Comparison of ENCODE assay signal across 8 cellular contexts in the genomic region with DNA sequence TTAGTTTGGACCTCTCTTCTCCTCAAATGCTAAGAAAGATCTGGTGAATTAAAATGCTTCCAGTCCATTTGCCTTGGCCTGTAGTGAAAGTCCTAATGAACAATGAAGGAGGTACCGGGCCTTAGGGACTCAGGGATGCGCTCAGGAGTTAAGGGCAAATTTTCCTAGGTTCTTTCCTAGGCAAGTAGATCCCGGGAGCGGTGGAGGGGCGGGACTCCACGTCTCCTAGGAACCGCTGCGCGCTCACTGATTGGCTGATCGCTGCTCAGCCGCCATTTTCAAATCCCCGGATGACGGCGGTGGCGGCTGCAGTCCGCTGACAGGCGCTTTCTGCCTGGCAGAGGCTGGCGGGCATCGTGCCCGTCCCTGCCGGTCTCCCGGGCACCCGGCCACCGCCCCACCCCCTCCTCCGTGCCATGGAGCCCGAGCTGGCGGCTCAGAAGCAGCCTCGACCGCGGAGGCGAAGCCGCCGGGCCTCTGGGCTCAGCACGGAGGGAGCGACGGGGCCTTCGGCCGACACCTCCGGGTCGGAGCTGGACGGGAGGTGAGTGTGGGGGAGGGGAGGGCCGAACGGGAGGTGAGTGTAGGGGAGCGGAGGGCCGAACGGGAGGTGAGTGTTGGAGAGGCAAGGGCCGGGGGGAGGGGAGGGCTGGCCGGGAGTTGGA. TPM values are rescaled to one million over a fixed set of nuclear protein-coding genes. Genes with fewer than 3 reads are reported as not detected.
A peak's percentile ranks its signal among the peaks of the same experiment; 100 is the strongest.
DNase-seq lines count a peak whose midpoint lies in the region; ATAC-seq, FAIRE-seq and TF ChIP-seq lines count a peak whose summit lies in the region.

A gene with protein sequence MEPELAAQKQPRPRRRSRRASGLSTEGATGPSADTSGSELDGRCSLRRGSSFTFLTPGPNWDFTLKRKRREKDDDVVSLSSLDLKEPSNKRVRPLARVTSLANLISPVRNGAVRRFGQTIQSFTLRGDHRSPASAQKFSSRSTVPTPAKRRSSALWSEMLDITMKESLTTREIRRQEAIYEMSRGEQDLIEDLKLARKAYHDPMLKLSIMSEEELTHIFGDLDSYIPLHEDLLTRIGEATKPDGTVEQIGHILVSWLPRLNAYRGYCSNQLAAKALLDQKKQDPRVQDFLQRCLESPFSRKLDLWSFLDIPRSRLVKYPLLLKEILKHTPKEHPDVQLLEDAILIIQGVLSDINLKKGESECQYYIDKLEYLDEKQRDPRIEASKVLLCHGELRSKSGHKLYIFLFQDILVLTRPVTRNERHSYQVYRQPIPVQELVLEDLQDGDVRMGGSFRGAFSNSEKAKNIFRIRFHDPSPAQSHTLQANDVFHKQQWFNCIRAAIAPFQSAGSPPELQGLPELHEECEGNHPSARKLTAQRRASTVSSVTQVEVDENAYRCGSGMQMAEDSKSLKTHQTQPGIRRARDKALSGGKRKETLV (plus strand): TSS at position 281 of the 665 bp plus-strand sequence. CDS start 136 bp downstream, at position 417.

- peak; percentile 85 for FAIRE-seq in GM12892 (lab: Jason Lieb, UNC)

- under 1% methylated on average over 35 of the region's 48 CpGs for WGBS in prostate gland
- under 1% methylated on average over 48 of the region's 48 CpGs for WGBS in urinary bladder

- peak; percentile 99 for ATAC-seq in HG02759 (IDR thresholded peaks at IDR 0.05; ENCODE audit: unreplicated experiment)
- ATAC-seq in left ventricle myocardium superior, result peak; percentile 99

- H3K27me3 ChIP-seq in prostate gland (replicated peaks; ENCODE audit: insufficient read depth), result no peaks in the 10 kb centered on the region

- no peaks in the 10 kb centered on the region for H3K4me1 ChIP-seq in prostate gland (replicated peaks)
- H3K4me1 ChIP-seq in urinary bladder (ENCODE audit: insufficient read depth), result no peaks in the 10 kb centered on the region

- H3K27ac ChIP-seq in prostate gland (peak within 1 kb of the TSS; percentile 28 to 72), urinary bladder (ENCODE audit: low read depth) (no peak within 1 kb of the TSS)

- no peak for TF ChIP-seq CTCF in prostate gland (IDR thresholded peaks at IDR 0.05)

- DNase-seq in GM12892 (ENCODE audit: insufficient read length), result peak; percentile 80
- peak; percentile 71 for DNase-seq in NCI-H128 (lab: John Stamatoyannopoulos, UW; ENCODE audit: unreplicated experiment)
- peak; percentile 30 to 84 (median 49) for DNase-seq in T-helper 1 cell
- peak; percentile 65 for DNase-seq in amniotic stem cell (lab: John Stamatoyannopoulos, UW)
- peak; percentile 93 for DNase-seq in left ventricle myocardium superior
- DNase-seq in prostate gland (ENCODE audit: low spot score), result peak; percentile 88

- intact Hi-C loops in left ventricle myocardium superior (cut with micrococcal nuclease) (no loop called here), prostate gland (cut with DNase I) (no loop called here)

- H3K9me3 ChIP-seq in prostate gland, result no peaks in the 10 kb centered on the region

- peak within 1 kb of the TSS; percentile 70 for H3K4me3 ChIP-seq in prostate gland
- peak within 1 kb of the TSS; percentile 93 for H3K4me3 ChIP-seq in urinary bladder (ENCODE audit: low read depth, low read length)

- H3K36me3 ChIP-seq in prostate gland (no peaks in the 10 kb centered on the region), urinary bladder (ENCODE audit: insufficient read depth) (no peaks in the 10 kb centered on the region)

- TF ChIP-seq POLR2A in GM12892 (IDR thresholded peaks at IDR 0.05; ENCODE audit: low read depth, low read length), result peak; percentile 60; the same call in 1 of the 2 replicates
- TF ChIP-seq POLR2A in prostate gland (IDR thresholded peaks at IDR 0.05), result peak; percentile 41

RNA-seq across cellular contexts. Expression of the gene that starts here (rescaled TPM):
- polyA plus RNA-seq in GM12892 (2012; ENCODE audit: missing spikeins), result 12.0 TPM
- total RNA-seq in left ventricle myocardium superior, result 16.5 TPM
- 10 to 100 TPM; 55.6 to 77.6 TPM for total RNA-seq in prostate gland
- 108 TPM for total RNA-seq in urinary bladder
- 54.0 TPM for polyA plus RNA-seq in urinary bladder
